13 cellular contexts compared by ENCODE assay signal in the genomic region with DNA sequence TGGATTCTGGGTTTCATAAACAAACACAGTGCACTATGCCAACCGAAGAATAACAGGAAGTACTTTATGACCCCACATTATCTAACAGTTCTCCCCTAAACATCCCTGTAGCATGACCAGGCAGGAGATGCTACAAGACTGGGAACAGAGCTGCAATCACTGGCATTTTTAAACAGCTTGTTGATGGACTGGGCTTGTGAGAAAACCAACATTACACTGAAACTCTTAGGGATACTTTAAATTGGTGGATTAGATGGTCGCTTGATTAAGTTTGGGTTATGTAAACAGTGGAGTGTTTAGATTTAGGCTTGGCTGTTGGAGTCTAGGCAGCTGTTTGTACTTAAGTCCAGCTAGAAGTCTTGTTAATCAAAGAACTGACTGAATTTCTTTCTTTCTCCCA.
DNase-seq lines count a peak whose midpoint lies in the region; ATAC-seq and TF ChIP-seq lines count a peak whose summit lies in the region.
"Had no signal": no experiment of that assay in that cellular context is flagged by ENCODE, and none has a peak within 500 bp of the region (broad histone marks: within the 10 kb centered on the region; RNA-seq: fewer than 3 reads in every experiment).

No MANE protein-coding gene starts in this region.

- intact Hi-C loops in stomach (cut with DNase I; ENCODE audit: low total_unique reads) (no loop called here), ovary (cut with DNase I) (no loop called here)

- no peaks in the 10 kb centered on the region for H3K9me3 ChIP-seq in stomach
- no peaks in the 10 kb centered on the region for H3K9me3 ChIP-seq in ovary
- H3K9me3 ChIP-seq: A549 had no signal

- no peaks in the 10 kb centered on the region for H3K27me3 ChIP-seq in stomach
- no peaks in the 10 kb centered on the region for H3K27me3 ChIP-seq in ovary

- H3K4me3 ChIP-seq in foreskin fibroblast (ENCODE audit: low read depth in 1 of 2, low read length in 2 of 2) (peak overlapping the region; percentile 13 to 42), stomach (no peak overlapping the region), ovary (no peak overlapping the region)
- H3K4me3 ChIP-seq: A549 had no signal

- no peak for TF ChIP-seq EP300 in stomach (IDR thresholded peaks at IDR 0.05)
- no peak for TF ChIP-seq EP300 in ovary (IDR thresholded peaks at IDR 0.05)

- peak in 2 of 3 experiments; percentile 25 to 60 for DNase-seq in NCI-H1417 (lab: John Stamatoyannopoulos, UW)
- DNase-seq in NCI-H1417 treated with DMSO at 0.1 percent for 48 hours (lab: John Stamatoyannopoulos, UW), result no peak
- peak; percentile 52 for DNase-seq in RPMI7951 (ENCODE audit: low read depth)
- DNase-seq in foreskin fibroblast, result peak; percentile 10 to 32
- DNase-seq in stomach, result no peak
- DNase-seq in ovary, result no peak
- DNase-seq in erythroblast (lab: John Stamatoyannopoulos, UW), result no peak
- DNase-seq: activated CD4-positive, alpha-beta T cell treated with anti-CD3 and anti-CD28 coated beads, Interleukin-2, amount 50 U/mL, for 48 hours; activated naive CD8-positive, alpha-beta T cell treated with anti-CD3 and anti-CD28 coated beads for 36 hours; GF-D8; KG1 had no signal

- TF ChIP-seq CTCF in foreskin fibroblast (IDR thresholded peaks at IDR 0.05; ENCODE audit: low read depth, low read length), result no peak
- TF ChIP-seq CTCF in stomach (IDR thresholded peaks at IDR 0.05), result no peak
- no peak for TF ChIP-seq CTCF in ovary (IDR thresholded peaks at IDR 0.05)

- 11 to 24% (median 19%) methylated on average over 2 of the region's 2 CpGs for WGBS in stomach, 5 donors
- 38 to 47% (median 41%) methylated on average over 2 of the region's 2 CpGs for WGBS in ovary, 3 donors

- H3K27ac ChIP-seq in stomach (peak overlapping the region in 3 of 5 donors; percentile 55 to 75 (median 63)), ovary (no peak overlapping the region)
- H3K27ac ChIP-seq: A549 had no signal

- H3K4me1 ChIP-seq in stomach, result peaks cover 0 to 13% (median 2%) of the 10 kb centered on the region in 4 donors
- no peaks in the 10 kb centered on the region for H3K4me1 ChIP-seq in ovary (ENCODE audit: insufficient read depth)
- H3K4me1 ChIP-seq: A549 had no signal

- ATAC-seq in GM18520 (IDR thresholded peaks at IDR 0.05; ENCODE audit: unreplicated experiment), result no peak
- ATAC-seq: A549 had no signal

- TF ChIP-seq POLR2A in stomach (IDR thresholded peaks at IDR 0.05), result no peak
- no peak for TF ChIP-seq POLR2A in ovary (IDR thresholded peaks at IDR 0.05)
- TF ChIP-seq POLR2A in erythroblast (IDR thresholded peaks at IDR 0.05; ENCODE audit: low read length), result no peak

- H3K36me3 ChIP-seq in stomach (no peaks in the 10 kb centered on the region), ovary (no peaks in the 10 kb centered on the region)

Comparison
In these comparisons a context has a peak if more than half of its experiments do, and no peak if none do; other contexts are left out.
1. DNase-seq: peak in NCI-H1417 (2 of 3), RPMI7951 (single experiment) and foreskin fibroblast (2 of 2); none in NCI-H1417 treated with DMSO at 0.1 percent for 48 hours (single experiment), stomach (single experiment), ovary (0 of 5) and erythroblast (0 of 2).
2. H3K4me3 ChIP-seq: peak in foreskin fibroblast (2 of 2); none in stomach (0 of 4) and ovary (single experiment).
3. H3K27ac ChIP-seq: peak in stomach (3 of 5); none in ovary (0 of 2).